Comparison of ENCODE assay signal across 8 cellular contexts in the genomic region with DNA sequence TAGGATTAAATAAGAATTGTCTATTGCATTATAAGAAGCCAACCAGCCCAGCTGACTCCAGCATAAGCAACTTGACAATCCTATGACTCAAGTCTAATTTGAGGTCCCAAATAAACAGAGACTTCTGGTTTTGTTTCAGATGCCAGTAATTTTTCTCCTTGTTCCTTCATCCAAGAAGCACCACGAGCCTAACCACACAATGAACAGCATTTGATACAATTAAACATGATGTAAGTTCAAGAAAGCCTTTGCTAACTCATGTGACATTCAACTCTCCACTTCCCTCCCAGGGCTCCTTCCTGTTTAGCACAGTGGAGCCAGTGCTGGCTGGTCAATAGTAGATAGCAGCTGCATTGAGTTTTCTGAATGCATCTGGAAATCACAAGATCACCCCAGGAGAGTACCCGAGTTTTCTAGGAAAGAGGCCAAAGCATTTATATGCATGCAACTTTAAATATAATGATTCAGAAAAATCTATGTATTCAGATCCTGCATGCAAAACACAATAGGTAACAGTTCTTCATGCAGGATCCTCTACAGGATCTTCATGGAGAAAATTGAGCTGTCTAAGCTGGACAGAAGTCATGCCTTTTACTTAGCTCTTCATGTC.
DNase-seq lines count a peak whose midpoint lies in the region; ATAC-seq and TF ChIP-seq lines count a peak whose summit lies in the region.

No MANE protein-coding gene starts in this region.

- DNase-seq in AG09319 (ENCODE audit: extremely low read depth, low read depth) (peak; percentile 97), HL-60 (ENCODE audit: low read depth in 1 of 2, low spot score in 1 of 2) (peak; percentile 65 to 85), body of pancreas (peak in 2 of 4 donors; percentile 16 to 60), memory B cell (ENCODE audit: low spot score in 2 of 2) (no peak)
- no peak for DNase-seq in CD4-positive, alpha-beta T cell
- no peak for DNase-seq in activated CD4-positive, alpha-beta T cell treated with anti-CD3 and anti-CD28 coated beads, Interleukin-2, amount 10 ng/mL, durations not matched to agents 7 days and 5 days

- TF ChIP-seq POLR2A in body of pancreas (IDR thresholded peaks at IDR 0.05): no peak

- no peaks in the 10 kb centered on the region for H3K27me3 ChIP-seq in HL-60 (ENCODE audit: insufficient read depth, poor library complexity, severe bottlenecking)
- no peaks in the 10 kb centered on the region for H3K27me3 ChIP-seq in body of pancreas
- H3K27me3 ChIP-seq in CD4-positive, alpha-beta T cell (ENCODE audit: control insufficient read depth, insufficient read depth, low read length): no peaks in the 10 kb centered on the region

- H3K4me3 ChIP-seq in HL-60 (replicated peaks; ENCODE audit: insufficient read depth, low read length) (no peak overlapping the region), body of pancreas (no peak overlapping the region)

- H3K9me3 Mint-ChIP-seq in memory B cell: no peaks in the 10 kb centered on the region
- peaks cover 3% of the 10 kb centered on the region for H3K9me3 Mint-ChIP-seq in CD4-positive, alpha-beta T cell
- H3K9me3 Mint-ChIP-seq in activated CD4-positive, alpha-beta T cell treated with anti-CD3 and anti-CD28 coated beads, Interleukin-2, amount 10 ng/mL, durations not matched to agents 7 days and 5 days: no peaks in the 10 kb centered on the region

- CTCF ChIA-PET in CD4-positive, alpha-beta T cell (lab: Charles Lee): no interaction called here
- CTCF ChIA-PET in activated CD4-positive, alpha-beta T cell treated with anti-CD3 and anti-CD28 coated beads, Interleukin-2, amount 10 ng/mL, durations not matched to agents 7 days and 5 days (lab: Charles Lee): no interaction called here

- H3K27ac ChIP-seq in HL-60 (replicated peaks) (peak overlapping the region; percentile 56), body of pancreas (peak overlapping the region in 1 of 4 donors; percentile 54)
- no peak overlapping the region for H3K27ac ChIP-seq in CD4-positive, alpha-beta T cell (ENCODE audit: low read depth, low read length)

- POLR2A ChIA-PET in CD4-positive, alpha-beta T cell (lab: Charles Lee): no interaction called here
- POLR2A ChIA-PET in activated CD4-positive, alpha-beta T cell treated with anti-CD3 and anti-CD28 coated beads, Interleukin-2, amount 10 ng/mL, durations not matched to agents 7 days and 5 days (lab: Charles Lee): no interaction called here

- no peaks in the 10 kb centered on the region for H3K9me3 ChIP-seq in body of pancreas
- H3K9me3 ChIP-seq in CD4-positive, alpha-beta T cell (ENCODE audit: control insufficient read depth, low read length): no peaks in the 10 kb centered on the region

- no peaks in the 10 kb centered on the region for H3K36me3 ChIP-seq in body of pancreas (replicated peaks in 1 of 2; ENCODE audit: insufficient read depth in 1 of 2, low read depth in 2 of 2)

- peak; percentile 35 for ATAC-seq in body of pancreas
- ATAC-seq in memory B cell (ENCODE audit: low read depth): peak; percentile 77
- ATAC-seq in CD4-positive, alpha-beta T cell (ENCODE audit: poor library complexity): no peak
- ATAC-seq in HG03175 (IDR thresholded peaks at IDR 0.05; ENCODE audit: unreplicated experiment): no peak
- ATAC-seq in HG02642 (IDR thresholded peaks at IDR 0.05; ENCODE audit: poor library complexity, unreplicated experiment): no peak

- peaks cover 32% of the 10 kb centered on the region for H3K4me1 Mint-ChIP-seq in memory B cell
- H3K4me1 Mint-ChIP-seq in CD4-positive, alpha-beta T cell (ENCODE audit: low read depth): no peaks in the 10 kb centered on the region
- H3K4me1 Mint-ChIP-seq in activated CD4-positive, alpha-beta T cell treated with anti-CD3 and anti-CD28 coated beads, Interleukin-2, amount 10 ng/mL, durations not matched to agents 7 days and 5 days: no peaks in the 10 kb centered on the region

- no peaks in the 10 kb centered on the region for H3K4me1 ChIP-seq in body of pancreas

- no peaks in the 10 kb centered on the region for H3K27me3 Mint-ChIP-seq in memory B cell
- no peaks in the 10 kb centered on the region for H3K27me3 Mint-ChIP-seq in CD4-positive, alpha-beta T cell
- no peaks in the 10 kb centered on the region for H3K27me3 Mint-ChIP-seq in activated CD4-positive, alpha-beta T cell treated with anti-CD3 and anti-CD28 coated beads, Interleukin-2, amount 10 ng/mL, durations not matched to agents 7 days and 5 days

- H3K4me3 Mint-ChIP-seq in memory B cell: no peak overlapping the region
- H3K4me3 Mint-ChIP-seq in CD4-positive, alpha-beta T cell: no peak overlapping the region
- no peak overlapping the region for H3K4me3 Mint-ChIP-seq in activated CD4-positive, alpha-beta T cell treated with anti-CD3 and anti-CD28 coated beads, Interleukin-2, amount 10 ng/mL, durations not matched to agents 7 days and 5 days

- intact Hi-C loops in body of pancreas (cut with DNase I): no loop called here
- intact Hi-C loops in CD4-positive, alpha-beta T cell (cut with DNase I, micrococcal nuclease): no loop called here

- peak overlapping the region; percentile 41 for H3K27ac Mint-ChIP-seq in memory B cell
- H3K27ac Mint-ChIP-seq in CD4-positive, alpha-beta T cell: no peak overlapping the region
- no peak overlapping the region for H3K27ac Mint-ChIP-seq in activated CD4-positive, alpha-beta T cell treated with anti-CD3 and anti-CD28 coated beads, Interleukin-2, amount 10 ng/mL, durations not matched to agents 7 days and 5 days

- H3K36me3 Mint-ChIP-seq in memory B cell: peaks cover 25% of the 10 kb centered on the region
- no peaks in the 10 kb centered on the region for H3K36me3 Mint-ChIP-seq in CD4-positive, alpha-beta T cell (ENCODE audit: low read depth)
- H3K36me3 Mint-ChIP-seq in activated CD4-positive, alpha-beta T cell treated with anti-CD3 and anti-CD28 coated beads, Interleukin-2, amount 10 ng/mL, durations not matched to agents 7 days and 5 days (ENCODE audit: low read depth): no peaks in the 10 kb centered on the region

- WGBS in body of pancreas, 2 donors: 48 to 77% methylated on average over 2 of the region's 2 CpGs

- TF ChIP-seq CTCF in AG09319 (IDR thresholded peaks at IDR 0.05; ENCODE audit: low read depth, low read length): no peak
- no peak for TF ChIP-seq CTCF in HL-60 (IDR thresholded peaks at IDR 0.05; ENCODE audit: insufficient read depth, low read length)
- no peak for TF ChIP-seq CTCF in body of pancreas (IDR thresholded peaks at IDR 0.05)
- no peak for TF ChIP-seq CTCF in CD4-positive, alpha-beta T cell (IDR thresholded peaks at IDR 0.05)

Comparison
In these comparisons a context has a peak if more than half of its experiments do, and no peak if none do; other contexts are left out.
1. DNase-seq: peak in AG09319 (single experiment) and HL-60 (2 of 2); none in memory B cell (0 of 2), CD4-positive, alpha-beta T cell (0 of 10) and activated CD4-positive, alpha-beta T cell treated with anti-CD3 and anti-CD28 coated beads, Interleukin-2, amount 10 ng/mL, durations not matched to agents 7 days and 5 days (single experiment).
2. ATAC-seq: peak in body of pancreas (single experiment) and memory B cell (single experiment); none in CD4-positive, alpha-beta T cell (single experiment), HG03175 (single experiment) and HG02642 (single experiment).